ENCODE assay signal across 9 cellular contexts in the genomic region with DNA sequence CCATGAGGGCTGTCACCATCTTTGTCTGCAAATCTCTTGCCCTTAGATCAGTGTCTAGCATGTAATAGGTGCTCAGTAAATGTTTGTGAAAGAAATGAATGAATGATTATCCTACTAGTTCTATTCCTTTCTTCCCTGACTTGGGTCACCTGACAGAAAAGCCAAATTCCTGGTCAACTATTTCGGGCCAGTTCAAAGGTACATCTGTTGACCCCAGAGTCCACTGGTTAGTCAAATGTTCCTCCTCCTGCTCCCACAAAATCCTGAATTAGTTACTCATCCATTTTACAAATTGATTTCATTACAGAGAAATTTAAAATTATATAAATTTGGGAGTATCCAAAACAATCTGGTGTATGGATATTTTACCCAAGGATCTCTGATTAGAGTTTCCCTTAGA.
"Had no signal": no experiment of that assay in that cellular context is flagged by ENCODE, and none has a peak within 500 bp of the region (broad histone marks: within the 10 kb centered on the region; RNA-seq: fewer than 3 reads in every experiment).

No MANE protein-coding gene starts in this region.

- H3K27ac ChIP-seq: GM23248 had no signal

- H2AFZ ChIP-seq: GM23248, GM23338 had no signal

- H3K9me3 ChIP-seq: HAP-1 had no signal

- H3K4me3 ChIP-seq: GM23248, GM23338, HAP-1 had no signal

- H3K4me1 ChIP-seq: HAP-1 had no signal

- H3K9ac ChIP-seq: GM23248 had no signal

- H3K4me2 ChIP-seq: GM23338 had no signal

- ATAC-seq: GM23338, HCT116 had no signal

- DNase-seq: GM23248, GOT3, H7, H9, HCEC 1CT, HFFc6 had no signal

- H3K36me3 ChIP-seq: HAP-1 had no signal
